ENCODE assay signal across 1 cellular context in the genomic region with DNA sequence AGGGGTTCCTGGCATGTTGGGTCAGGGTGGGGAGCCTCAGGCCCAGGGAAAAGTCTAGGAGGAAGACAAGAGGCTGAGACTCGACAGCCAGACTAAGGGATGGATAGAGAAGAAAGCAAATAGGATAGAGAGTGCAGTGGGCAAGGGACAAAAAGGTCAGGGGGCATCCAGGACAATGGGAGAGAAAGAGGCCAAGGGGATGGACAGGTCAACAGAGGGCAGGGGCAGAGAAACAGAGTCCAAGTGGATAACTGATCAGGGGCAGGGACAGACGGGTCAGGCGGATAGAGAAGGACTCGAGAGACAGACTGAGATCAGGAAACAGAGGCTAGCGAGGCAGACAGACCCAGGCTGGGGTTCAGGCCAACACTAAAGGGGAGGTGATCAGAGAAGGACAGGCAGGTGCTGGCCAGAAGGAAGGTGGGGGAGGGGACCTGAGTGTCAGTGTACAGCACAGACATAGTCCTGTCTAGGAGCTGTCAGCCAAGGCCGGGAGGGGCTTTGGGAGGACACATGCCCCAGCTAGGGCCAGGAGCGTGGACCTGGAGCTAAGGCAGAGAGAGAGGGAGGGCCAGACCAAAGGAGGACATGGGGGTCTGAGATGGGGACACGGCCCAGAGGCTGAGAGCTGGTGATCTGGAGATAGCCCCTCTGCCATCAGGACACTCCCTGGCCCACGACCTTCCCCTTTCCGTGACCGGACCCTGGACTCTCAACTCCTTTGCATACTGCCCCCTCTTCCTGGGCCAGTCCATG.
A peak's percentile ranks its signal among the peaks of the same experiment; 100 is the strongest.
TF ChIP-seq lines count a peak whose summit lies in the region.

No MANE protein-coding gene starts in this region.

TF ChIP-seq in K562, 482 proteins besides CTCF, POLR2A, EP300 and RAD21 (continues in another document):
- TF ChIP-seq HDAC1 (IDR thresholded peaks at IDR 0.05) (0 out of 4 replicates have a peak, but pooled peaks of 1 of the 2 experiments have one; percentile 25), ZNF668 (CRISPR knock-in tag; IDR thresholded peaks at IDR 0.05) (no peak), MECOM (CRISPR knock-in tag; IDR thresholded peaks at IDR 0.05) (no peak), SNIP1 (IDR thresholded peaks at IDR 0.05; ENCODE audit: low read depth) (no peak), OTX1 (CRISPR knock-in tag; IDR thresholded peaks at IDR 0.05) (0 out of 2 replicates have a peak, but pooled peaks have one; percentile 9), CBFA2T3 (IDR thresholded peaks at IDR 0.05) (peak; percentile 24; the same call in 1 of the 2 replicates), RUNX1 (IDR thresholded peaks at IDR 0.05; ENCODE audit: low read depth) (no peak), GATA2 (CRISPR knock-in tag; IDR thresholded peaks at IDR 0.05) (0 out of 2 replicates have a peak, but pooled peaks have one; percentile 12), KAT7 (CRISPR knock-in tag; IDR thresholded peaks at IDR 0.05; ENCODE audit: borderline replicate concordance) (no peak), ZNF696 (CRISPR knock-in tag; conservative IDR thresholded peaks at IDR 0.05) (no peak), NFRKB (IDR thresholded peaks at IDR 0.05; ENCODE audit: low read depth) (0 out of 2 replicates have a peak, but pooled peaks have one; percentile 19), TAF1 (IDR thresholded peaks at IDR 0.05; ENCODE audit: control insufficient read depth, extremely low read depth, insufficient read depth, low read length, severe bottlenecking) (no peak)
- TF ChIP-seq, protein P1, sequence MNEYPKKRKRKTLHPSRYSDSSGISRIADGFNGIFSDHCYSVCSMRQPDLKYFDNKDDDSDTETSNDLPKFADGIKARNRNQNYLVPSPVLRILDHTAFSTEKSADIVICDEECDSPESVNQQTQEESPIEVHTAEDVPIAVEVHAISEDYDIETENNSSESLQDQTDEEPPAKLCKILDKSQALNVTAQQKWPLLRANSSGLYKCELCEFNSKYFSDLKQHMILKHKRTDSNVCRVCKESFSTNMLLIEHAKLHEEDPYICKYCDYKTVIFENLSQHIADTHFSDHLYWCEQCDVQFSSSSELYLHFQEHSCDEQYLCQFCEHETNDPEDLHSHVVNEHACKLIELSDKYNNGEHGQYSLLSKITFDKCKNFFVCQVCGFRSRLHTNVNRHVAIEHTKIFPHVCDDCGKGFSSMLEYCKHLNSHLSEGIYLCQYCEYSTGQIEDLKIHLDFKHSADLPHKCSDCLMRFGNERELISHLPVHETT (CRISPR knock-in tag; conservative IDR thresholded peaks at IDR 0.05 in 1 of 2, IDR thresholded peaks at IDR 0.05 in 1 of 2) = no peak
- TF ChIP-seq, protein P2, sequence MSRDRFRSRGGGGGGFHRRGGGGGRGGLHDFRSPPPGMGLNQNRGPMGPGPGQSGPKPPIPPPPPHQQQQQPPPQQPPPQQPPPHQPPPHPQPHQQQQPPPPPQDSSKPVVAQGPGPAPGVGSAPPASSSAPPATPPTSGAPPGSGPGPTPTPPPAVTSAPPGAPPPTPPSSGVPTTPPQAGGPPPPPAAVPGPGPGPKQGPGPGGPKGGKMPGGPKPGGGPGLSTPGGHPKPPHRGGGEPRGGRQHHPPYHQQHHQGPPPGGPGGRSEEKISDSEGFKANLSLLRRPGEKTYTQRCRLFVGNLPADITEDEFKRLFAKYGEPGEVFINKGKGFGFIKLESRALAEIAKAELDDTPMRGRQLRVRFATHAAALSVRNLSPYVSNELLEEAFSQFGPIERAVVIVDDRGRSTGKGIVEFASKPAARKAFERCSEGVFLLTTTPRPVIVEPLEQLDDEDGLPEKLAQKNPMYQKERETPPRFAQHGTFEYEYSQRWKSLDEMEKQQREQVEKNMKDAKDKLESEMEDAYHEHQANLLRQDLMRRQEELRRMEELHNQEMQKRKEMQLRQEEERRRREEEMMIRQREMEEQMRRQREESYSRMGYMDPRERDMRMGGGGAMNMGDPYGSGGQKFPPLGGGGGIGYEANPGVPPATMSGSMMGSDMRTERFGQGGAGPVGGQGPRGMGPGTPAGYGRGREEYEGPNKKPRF (IDR thresholded peaks at IDR 0.05; ENCODE audit: low read depth, low read length) = no peak
- TF ChIP-seq, protein P3, sequence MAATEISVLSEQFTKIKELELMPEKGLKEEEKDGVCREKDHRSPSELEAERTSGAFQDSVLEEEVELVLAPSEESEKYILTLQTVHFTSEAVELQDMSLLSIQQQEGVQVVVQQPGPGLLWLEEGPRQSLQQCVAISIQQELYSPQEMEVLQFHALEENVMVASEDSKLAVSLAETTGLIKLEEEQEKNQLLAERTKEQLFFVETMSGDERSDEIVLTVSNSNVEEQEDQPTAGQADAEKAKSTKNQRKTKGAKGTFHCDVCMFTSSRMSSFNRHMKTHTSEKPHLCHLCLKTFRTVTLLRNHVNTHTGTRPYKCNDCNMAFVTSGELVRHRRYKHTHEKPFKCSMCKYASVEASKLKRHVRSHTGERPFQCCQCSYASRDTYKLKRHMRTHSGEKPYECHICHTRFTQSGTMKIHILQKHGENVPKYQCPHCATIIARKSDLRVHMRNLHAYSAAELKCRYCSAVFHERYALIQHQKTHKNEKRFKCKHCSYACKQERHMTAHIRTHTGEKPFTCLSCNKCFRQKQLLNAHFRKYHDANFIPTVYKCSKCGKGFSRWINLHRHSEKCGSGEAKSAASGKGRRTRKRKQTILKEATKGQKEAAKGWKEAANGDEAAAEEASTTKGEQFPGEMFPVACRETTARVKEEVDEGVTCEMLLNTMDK (IDR thresholded peaks at IDR 0.05; ENCODE audit: borderline replicate concordance, insufficient read depth, low read depth, low read length, poor library complexity, severe bottlenecking) = no peak
- TF ChIP-seq, protein P4, sequence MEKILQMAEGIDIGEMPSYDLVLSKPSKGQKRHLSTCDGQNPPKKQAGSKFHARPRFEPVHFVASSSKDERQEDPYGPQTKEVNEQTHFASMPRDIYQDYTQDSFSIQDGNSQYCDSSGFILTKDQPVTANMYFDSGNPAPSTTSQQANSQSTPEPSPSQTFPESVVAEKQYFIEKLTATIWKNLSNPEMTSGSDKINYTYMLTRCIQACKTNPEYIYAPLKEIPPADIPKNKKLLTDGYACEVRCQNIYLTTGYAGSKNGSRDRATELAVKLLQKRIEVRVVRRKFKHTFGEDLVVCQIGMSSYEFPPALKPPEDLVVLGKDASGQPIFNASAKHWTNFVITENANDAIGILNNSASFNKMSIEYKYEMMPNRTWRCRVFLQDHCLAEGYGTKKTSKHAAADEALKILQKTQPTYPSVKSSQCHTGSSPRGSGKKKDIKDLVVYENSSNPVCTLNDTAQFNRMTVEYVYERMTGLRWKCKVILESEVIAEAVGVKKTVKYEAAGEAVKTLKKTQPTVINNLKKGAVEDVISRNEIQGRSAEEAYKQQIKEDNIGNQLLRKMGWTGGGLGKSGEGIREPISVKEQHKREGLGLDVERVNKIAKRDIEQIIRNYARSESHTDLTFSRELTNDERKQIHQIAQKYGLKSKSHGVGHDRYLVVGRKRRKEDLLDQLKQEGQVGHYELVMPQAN (IDR thresholded peaks at IDR 0.05; ENCODE audit: borderline replicate concordance) = no peak
- TF ChIP-seq, protein P5, sequence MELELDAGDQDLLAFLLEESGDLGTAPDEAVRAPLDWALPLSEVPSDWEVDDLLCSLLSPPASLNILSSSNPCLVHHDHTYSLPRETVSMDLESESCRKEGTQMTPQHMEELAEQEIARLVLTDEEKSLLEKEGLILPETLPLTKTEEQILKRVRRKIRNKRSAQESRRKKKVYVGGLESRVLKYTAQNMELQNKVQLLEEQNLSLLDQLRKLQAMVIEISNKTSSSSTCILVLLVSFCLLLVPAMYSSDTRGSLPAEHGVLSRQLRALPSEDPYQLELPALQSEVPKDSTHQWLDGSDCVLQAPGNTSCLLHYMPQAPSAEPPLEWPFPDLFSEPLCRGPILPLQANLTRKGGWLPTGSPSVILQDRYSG (tag; conservative IDR thresholded peaks at IDR 0.05; ENCODE audit: low read depth) = no peak
- TF ChIP-seq, protein P6, sequence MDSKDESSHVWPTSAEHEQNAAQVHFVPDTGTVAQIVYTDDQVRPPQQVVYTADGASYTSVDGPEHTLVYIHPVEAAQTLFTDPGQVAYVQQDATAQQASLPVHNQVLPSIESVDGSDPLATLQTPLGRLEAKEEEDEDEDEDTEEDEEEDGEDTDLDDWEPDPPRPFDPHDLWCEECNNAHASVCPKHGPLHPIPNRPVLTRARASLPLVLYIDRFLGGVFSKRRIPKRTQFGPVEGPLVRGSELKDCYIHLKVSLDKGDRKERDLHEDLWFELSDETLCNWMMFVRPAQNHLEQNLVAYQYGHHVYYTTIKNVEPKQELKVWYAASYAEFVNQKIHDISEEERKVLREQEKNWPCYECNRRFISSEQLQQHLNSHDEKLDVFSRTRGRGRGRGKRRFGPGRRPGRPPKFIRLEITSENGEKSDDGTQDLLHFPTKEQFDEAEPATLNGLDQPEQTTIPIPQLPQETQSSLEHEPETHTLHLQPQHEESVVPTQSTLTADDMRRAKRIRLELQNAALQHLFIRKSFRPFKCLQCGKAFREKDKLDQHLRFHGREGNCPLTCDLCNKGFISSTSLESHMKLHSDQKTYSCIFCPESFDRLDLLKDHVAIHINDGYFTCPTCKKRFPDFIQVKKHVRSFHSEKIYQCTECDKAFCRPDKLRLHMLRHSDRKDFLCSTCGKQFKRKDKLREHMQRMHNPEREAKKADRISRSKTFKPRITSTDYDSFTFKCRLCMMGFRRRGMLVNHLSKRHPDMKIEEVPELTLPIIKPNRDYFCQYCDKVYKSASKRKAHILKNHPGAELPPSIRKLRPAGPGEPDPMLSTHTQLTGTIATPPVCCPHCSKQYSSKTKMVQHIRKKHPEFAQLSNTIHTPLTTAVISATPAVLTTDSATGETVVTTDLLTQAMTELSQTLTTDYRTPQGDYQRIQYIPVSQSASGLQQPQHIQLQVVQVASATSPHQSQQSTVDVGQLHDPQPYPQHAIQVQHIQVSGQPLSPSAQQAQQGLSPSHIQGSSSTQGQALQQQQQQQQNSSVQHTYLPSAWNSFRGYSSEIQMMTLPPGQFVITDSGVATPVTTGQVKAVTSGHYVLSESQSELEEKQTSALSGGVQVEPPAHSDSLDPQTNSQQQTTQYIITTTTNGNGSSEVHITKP (IDR thresholded peaks at IDR 0.05; ENCODE audit: partially characterized antibody) = peak; percentile 63
- TF ChIP-seq, protein P7, sequence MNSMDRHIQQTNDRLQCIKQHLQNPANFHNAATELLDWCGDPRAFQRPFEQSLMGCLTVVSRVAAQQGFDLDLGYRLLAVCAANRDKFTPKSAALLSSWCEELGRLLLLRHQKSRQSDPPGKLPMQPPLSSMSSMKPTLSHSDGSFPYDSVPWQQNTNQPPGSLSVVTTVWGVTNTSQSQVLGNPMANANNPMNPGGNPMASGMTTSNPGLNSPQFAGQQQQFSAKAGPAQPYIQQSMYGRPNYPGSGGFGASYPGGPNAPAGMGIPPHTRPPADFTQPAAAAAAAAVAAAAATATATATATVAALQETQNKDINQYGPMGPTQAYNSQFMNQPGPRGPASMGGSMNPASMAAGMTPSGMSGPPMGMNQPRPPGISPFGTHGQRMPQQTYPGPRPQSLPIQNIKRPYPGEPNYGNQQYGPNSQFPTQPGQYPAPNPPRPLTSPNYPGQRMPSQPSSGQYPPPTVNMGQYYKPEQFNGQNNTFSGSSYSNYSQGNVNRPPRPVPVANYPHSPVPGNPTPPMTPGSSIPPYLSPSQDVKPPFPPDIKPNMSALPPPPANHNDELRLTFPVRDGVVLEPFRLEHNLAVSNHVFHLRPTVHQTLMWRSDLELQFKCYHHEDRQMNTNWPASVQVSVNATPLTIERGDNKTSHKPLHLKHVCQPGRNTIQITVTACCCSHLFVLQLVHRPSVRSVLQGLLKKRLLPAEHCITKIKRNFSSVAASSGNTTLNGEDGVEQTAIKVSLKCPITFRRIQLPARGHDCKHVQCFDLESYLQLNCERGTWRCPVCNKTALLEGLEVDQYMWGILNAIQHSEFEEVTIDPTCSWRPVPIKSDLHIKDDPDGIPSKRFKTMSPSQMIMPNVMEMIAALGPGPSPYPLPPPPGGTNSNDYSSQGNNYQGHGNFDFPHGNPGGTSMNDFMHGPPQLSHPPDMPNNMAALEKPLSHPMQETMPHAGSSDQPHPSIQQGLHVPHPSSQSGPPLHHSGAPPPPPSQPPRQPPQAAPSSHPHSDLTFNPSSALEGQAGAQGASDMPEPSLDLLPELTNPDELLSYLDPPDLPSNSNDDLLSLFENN (IDR thresholded peaks at IDR 0.05; ENCODE audit: low read depth in 2 of 2, low read length in 2 of 2) = no peak
- TF ChIP-seq, protein P8, sequence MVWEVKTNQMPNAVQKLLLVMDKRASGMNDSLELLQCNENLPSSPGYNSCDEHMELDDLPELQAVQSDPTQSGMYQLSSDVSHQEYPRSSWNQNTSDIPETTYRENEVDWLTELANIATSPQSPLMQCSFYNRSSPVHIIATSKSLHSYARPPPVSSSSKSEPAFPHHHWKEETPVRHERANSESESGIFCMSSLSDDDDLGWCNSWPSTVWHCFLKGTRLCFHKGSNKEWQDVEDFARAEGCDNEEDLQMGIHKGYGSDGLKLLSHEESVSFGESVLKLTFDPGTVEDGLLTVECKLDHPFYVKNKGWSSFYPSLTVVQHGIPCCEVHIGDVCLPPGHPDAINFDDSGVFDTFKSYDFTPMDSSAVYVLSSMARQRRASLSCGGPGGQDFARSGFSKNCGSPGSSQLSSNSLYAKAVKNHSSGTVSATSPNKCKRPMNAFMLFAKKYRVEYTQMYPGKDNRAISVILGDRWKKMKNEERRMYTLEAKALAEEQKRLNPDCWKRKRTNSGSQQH (CRISPR knock-in tag; IDR thresholded peaks at IDR 0.05) = 0 out of 2 replicates have a peak, but pooled peaks have one; percentile 8
